ENCODE assay signal across 1 cellular context in the genomic region with DNA sequence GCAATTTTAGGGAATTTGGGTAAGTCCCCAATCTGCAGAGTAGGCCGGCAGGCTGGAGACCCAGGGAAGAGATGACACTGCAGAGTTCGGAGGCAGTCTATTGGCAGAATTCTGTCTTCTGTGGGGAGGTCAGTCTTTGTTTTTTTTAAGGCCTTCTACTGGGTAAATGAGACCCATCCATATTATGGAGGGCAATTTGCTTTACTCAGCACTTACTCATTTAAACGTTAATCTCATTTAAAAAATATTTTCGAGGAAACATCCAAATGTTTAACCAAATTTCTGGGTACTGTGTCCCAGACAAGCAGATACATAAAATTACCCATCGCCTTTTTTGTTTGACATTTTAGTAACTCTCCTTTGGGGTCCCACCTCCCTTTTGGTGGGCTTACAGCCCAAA.
TF ChIP-seq lines count a peak whose summit lies in the region.

No MANE protein-coding gene starts in this region.

TF ChIP-seq in WTC11, 78 proteins besides CTCF, POLR2A, EP300 and RAD21 (continued from another document):
- TF ChIP-seq, protein P1, sequence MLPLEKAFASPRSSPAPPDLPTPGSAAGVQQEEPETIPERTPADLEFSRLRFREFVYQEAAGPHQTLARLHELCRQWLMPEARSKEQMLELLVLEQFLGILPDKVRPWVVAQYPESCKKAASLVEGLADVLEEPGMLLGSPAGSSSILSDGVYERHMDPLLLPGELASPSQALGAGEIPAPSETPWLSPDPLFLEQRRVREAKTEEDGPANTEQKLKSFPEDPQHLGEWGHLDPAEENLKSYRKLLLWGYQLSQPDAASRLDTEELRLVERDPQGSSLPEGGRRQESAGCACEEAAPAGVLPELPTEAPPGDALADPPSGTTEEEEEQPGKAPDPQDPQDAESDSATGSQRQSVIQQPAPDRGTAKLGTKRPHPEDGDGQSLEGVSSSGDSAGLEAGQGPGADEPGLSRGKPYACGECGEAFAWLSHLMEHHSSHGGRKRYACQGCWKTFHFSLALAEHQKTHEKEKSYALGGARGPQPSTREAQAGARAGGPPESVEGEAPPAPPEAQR (CRISPR knock-in tag; IDR thresholded peaks at IDR 0.05), result no peak
- TF ChIP-seq, protein P2, sequence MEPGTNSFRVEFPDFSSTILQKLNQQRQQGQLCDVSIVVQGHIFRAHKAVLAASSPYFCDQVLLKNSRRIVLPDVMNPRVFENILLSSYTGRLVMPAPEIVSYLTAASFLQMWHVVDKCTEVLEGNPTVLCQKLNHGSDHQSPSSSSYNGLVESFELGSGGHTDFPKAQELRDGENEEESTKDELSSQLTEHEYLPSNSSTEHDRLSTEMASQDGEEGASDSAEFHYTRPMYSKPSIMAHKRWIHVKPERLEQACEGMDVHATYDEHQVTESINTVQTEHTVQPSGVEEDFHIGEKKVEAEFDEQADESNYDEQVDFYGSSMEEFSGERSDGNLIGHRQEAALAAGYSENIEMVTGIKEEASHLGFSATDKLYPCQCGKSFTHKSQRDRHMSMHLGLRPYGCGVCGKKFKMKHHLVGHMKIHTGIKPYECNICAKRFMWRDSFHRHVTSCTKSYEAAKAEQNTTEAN (CRISPR knock-in tag; IDR thresholded peaks at IDR 0.05), result no peak
- no peak for TF ChIP-seq ZNF121 (CRISPR knock-in tag; IDR thresholded peaks at IDR 0.05)
- TF ChIP-seq FOXP1 (CRISPR knock-in tag; IDR thresholded peaks at IDR 0.05; ENCODE audit: borderline replicate concordance), result no peak
- TF ChIP-seq ZBTB21 (CRISPR knock-in tag; IDR thresholded peaks at IDR 0.05; ENCODE audit: borderline replicate concordance), result no peak
- TF ChIP-seq RELA (CRISPR knock-in tag; IDR thresholded peaks at IDR 0.05; ENCODE audit: borderline replicate concordance), result no peak
- no peak for TF ChIP-seq MXD4 (CRISPR knock-in tag; IDR thresholded peaks at IDR 0.05; ENCODE audit: borderline replicate concordance)
